29 cellular contexts compared by ENCODE assay signal in genomic region chrX:123563167-123563566, GRCh38.
"Had no signal": no experiment of that assay in that cellular context is flagged by ENCODE, and none has a peak within 500 bp of the region (broad histone marks: within the 10 kb centered on the region; RNA-seq: fewer than 3 reads in every experiment).

No MANE protein-coding gene starts in this region.

- H3K27me3 Mint-ChIP-seq: stimulated activated naive CD8-positive, alpha-beta T cell treated with anti-CD3 and anti-CD28 coated beads, Interleukin-15, amount 100 ng/mL, for 72 hours; stimulated activated naive CD8-positive, alpha-beta T cell treated with anti-CD3 and anti-CD28 coated beads, Interleukin-15, Interleukin-2, amounts not matched to agents 100 ng/mL and 50 ng/mL, for 24 hours; type B pancreatic cell had no signal

- H3K4me3 ChIP-seq: stomach, suprapubic skin, testis, thoracic aorta, thyroid gland, tibial artery, tibial nerve, transverse colon, upper lobe of left lung, upper lobe of right lung, uterus, vagina had no signal

- H3K36me3 ChIP-seq: stomach, suprapubic skin, thoracic aorta, thyroid gland, tibial artery, tibial nerve, transverse colon, upper lobe of left lung, upper lobe of right lung, uterus, vagina had no signal

- DNase-seq: stimulated activated CD4-positive, alpha-beta T cell treated with anti-CD3 and anti-CD28 coated beads, Interleukin-2, amount 100 ng/mL, for 48 hours; stimulated activated CD4-positive, alpha-beta T cell treated with anti-CD3 and anti-CD28 coated beads, Interleukin-4, amount 100 ng/mL, for 1 hour; stimulated activated CD4-positive, alpha-beta T cell treated with anti-CD3 and anti-CD28 coated beads, Interleukin-4, amount 100 ng/mL, for 24 hours; stimulated activated CD4-positive, alpha-beta T cell treated with anti-CD3 and anti-CD28 coated beads, Interleukin-4, amount 100 ng/mL, for 4 hours; stimulated activated CD8-positive, alpha-beta memory T cell treated with anti-CD3 and anti-CD28 coated beads, Interleukin-4, amount 100 ng/mL, for 48 hours; stimulated activated naive B cell treated with anti-CD40 and anti-IgM and Interleukin-4, amounts not matched to agents 10 μg/mL and 1 μg/mL and 100 μg/mL, for 72 hours; stimulated activated naive CD4-positive, alpha-beta T cell; stimulated activated naive CD4-positive, alpha-beta T cell treated with Interleukin-2 at 50 U/mL for 16 hours; stimulated activated naive CD8-positive, alpha-beta T cell treated with anti-CD3 and anti-CD28 coated beads, Interleukin-15, amount 100 ng/mL, for 72 hours; stimulated activated naive CD8-positive, alpha-beta T cell treated with anti-CD3 and anti-CD28 coated beads, Interleukin-15, Interleukin-2, amounts not matched to agents 100 U/mL and 50 U/mL, for 24 hours; stomach; substantia nigra; testis; thyroid gland; tibial artery; transverse colon; trophoblast cell; upper lobe of left lung; upper lobe of right lung; uterus had no signal

- H3K36me3 Mint-ChIP-seq: stimulated activated memory B cell treated with anti-CD40 and anti-IgM and Interleukin-4, amounts not matched to agents 10 μg/mL and 1 μg/mL and 100 μg/mL, for 72 hours; type B pancreatic cell had no signal

- H3K9me3 ChIP-seq: stomach, suprapubic skin, testis, thoracic aorta, thyroid gland, tibial artery, tibial nerve, transverse colon, upper lobe of left lung, upper lobe of right lung, uterus, vagina had no signal

- ATAC-seq: stimulated activated effector memory CD8-positive, alpha-beta T cell treated with anti-CD3 and anti-CD28 coated beads, Interleukin-12 subunit alpha, Interleukin-12 subunit beta, amount 100 ng/mL, for 72 hours; stimulated activated memory B cell treated with anti-CD40 and anti-IgM and Interleukin-4, amounts not matched to agents 10 μg/mL and 1 μg/mL and 100 μg/mL, for 72 hours; stimulated activated naive B cell treated with anti-CD40 and anti-IgM and Interleukin-4, amounts not matched to agents 10 μg/mL and 1 μg/mL and 100 μg/mL, for 72 hours; stimulated activated naive CD8-positive, alpha-beta T cell treated with anti-CD3 and anti-CD28 coated beads, Interleukin-15, amount 100 ng/mL, for 72 hours; stimulated activated naive CD8-positive, alpha-beta T cell treated with anti-CD3 and anti-CD28 coated beads, Interleukin-15, Interleukin-2, amounts not matched to agents 100 U/mL and 50 U/mL, for 24 hours; upper lobe of right lung had no signal

- H3K27ac Mint-ChIP-seq: stimulated activated effector memory CD8-positive, alpha-beta T cell treated with anti-CD3 and anti-CD28 coated beads, Interleukin-12 subunit alpha, Interleukin-12 subunit beta, amount 100 ng/mL, for 72 hours; stimulated activated memory B cell treated with anti-CD40 and anti-IgM and Interleukin-4, amounts not matched to agents 10 μg/mL and 1 μg/mL and 100 μg/mL, for 72 hours; stimulated activated naive B cell treated with anti-CD40 and anti-IgM and Interleukin-4, amounts not matched to agents 10 μg/mL and 1 μg/mL and 100 μg/mL, for 72 hours; stimulated activated naive CD8-positive, alpha-beta T cell treated with anti-CD3 and anti-CD28 coated beads, Interleukin-15, Interleukin-2, amounts not matched to agents 100 ng/mL and 50 ng/mL, for 24 hours; type B pancreatic cell had no signal

- H3K4me3 Mint-ChIP-seq: stimulated activated effector memory CD8-positive, alpha-beta T cell treated with anti-CD3 and anti-CD28 coated beads, Interleukin-12 subunit alpha, Interleukin-12 subunit beta, amount 100 ng/mL, for 72 hours; stimulated activated memory B cell treated with anti-CD40 and anti-IgM and Interleukin-4, amounts not matched to agents 10 μg/mL and 1 μg/mL and 100 μg/mL, for 72 hours; stimulated activated naive B cell treated with anti-CD40 and anti-IgM and Interleukin-4, amounts not matched to agents 10 μg/mL and 1 μg/mL and 100 μg/mL, for 72 hours; stimulated activated naive CD8-positive, alpha-beta T cell treated with anti-CD3 and anti-CD28 coated beads, Interleukin-15, amount 100 ng/mL, for 72 hours; stimulated activated naive CD8-positive, alpha-beta T cell treated with anti-CD3 and anti-CD28 coated beads, Interleukin-15, Interleukin-2, amounts not matched to agents 100 ng/mL and 50 ng/mL, for 24 hours; type B pancreatic cell had no signal

- H3K4me1 Mint-ChIP-seq: stimulated activated effector memory CD8-positive, alpha-beta T cell treated with anti-CD3 and anti-CD28 coated beads, Interleukin-12 subunit alpha, Interleukin-12 subunit beta, amount 100 ng/mL, for 72 hours; stimulated activated memory B cell treated with anti-CD40 and anti-IgM and Interleukin-4, amounts not matched to agents 10 μg/mL and 1 μg/mL and 100 μg/mL, for 72 hours; stimulated activated naive B cell treated with anti-CD40 and anti-IgM and Interleukin-4, amounts not matched to agents 10 μg/mL and 1 μg/mL and 100 μg/mL, for 72 hours; stimulated activated naive CD8-positive, alpha-beta T cell treated with anti-CD3 and anti-CD28 coated beads, Interleukin-15, amount 100 ng/mL, for 72 hours had no signal

- H3K9me3 Mint-ChIP-seq: stimulated activated naive CD8-positive, alpha-beta T cell treated with anti-CD3 and anti-CD28 coated beads, Interleukin-15, amount 100 ng/mL, for 72 hours; stimulated activated naive CD8-positive, alpha-beta T cell treated with anti-CD3 and anti-CD28 coated beads, Interleukin-15, Interleukin-2, amounts not matched to agents 100 ng/mL and 50 ng/mL, for 24 hours; type B pancreatic cell had no signal

- H3K4me1 ChIP-seq: stomach, suprapubic skin, testis, thyroid gland, tibial artery, tibial nerve, transverse colon, upper lobe of left lung, upper lobe of right lung, uterus, vagina had no signal

- H3K27me3 ChIP-seq: stomach, suprapubic skin, testis, thyroid gland, tibial artery, tibial nerve, transverse colon, upper lobe of left lung, upper lobe of right lung, uterus, vagina had no signal

- FAIRE-seq: urothelium cell line had no signal

- H3K27ac ChIP-seq: stomach, suprapubic skin, testis, thoracic aorta, thyroid gland, tibial artery, tibial nerve, transverse colon, upper lobe of left lung, upper lobe of right lung, uterus, vagina had no signal
